Comparison of ENCODE assay signal across 34 cellular contexts in genomic region chr9:34511160-34511513, GRCh38. TPM values are rescaled to one million over a fixed set of nuclear protein-coding genes. Genes with fewer than 3 reads are reported as not detected.
DNase-seq lines count a peak whose midpoint lies in the region; ATAC-seq, FAIRE-seq and TF ChIP-seq lines count a peak whose summit lies in the region.
"Had no signal": no experiment of that assay in that cellular context is flagged by ENCODE, and none has a peak within 500 bp of the region (broad histone marks: within the 10 kb centered on the region; RNA-seq: fewer than 3 reads in every experiment).

No MANE protein-coding gene starts in this region.

- intact Hi-C loops in mucosa of descending colon (cut with DNase I, micrococcal nuclease), result no loop called here
- intact Hi-C loops in heart right ventricle (cut with DNase I), result no loop called here

- H3K36me3 ChIP-seq in mucosa of descending colon (ENCODE audit: low read depth) (no peaks in the 10 kb centered on the region), small intestine (ENCODE audit: control insufficient read depth in 2 of 2, insufficient read depth in 2 of 2, low read length in 2 of 2) (no peaks in the 10 kb centered on the region), heart right ventricle (no peaks in the 10 kb centered on the region)
- H3K36me3 ChIP-seq: BLaER1 treated with 17β-estradiol and CSF1 and Interleukin-3, amounts not matched to agents 10 nM and 100 nM; SJCRH30 had no signal

- no peak overlapping the region for H3K4me3 ChIP-seq in mucosa of descending colon
- H3K4me3 ChIP-seq in small intestine (ENCODE audit: low read depth in 1 of 2, low read length in 2 of 2), result no peak overlapping the region
- no peak overlapping the region for H3K4me3 ChIP-seq in heart right ventricle
- H3K4me3 ChIP-seq: BLaER1 treated with 17β-estradiol and CSF1 and Interleukin-3, amounts not matched to agents 10 nM and 100 nM; SJCRH30 had no signal

- TF ChIP-seq CTCF in mucosa of descending colon (IDR thresholded peaks at IDR 0.05), result no peak
- TF ChIP-seq CTCF in heart right ventricle (IDR thresholded peaks at IDR 0.05), result no peak

- peak; percentile 21 for ATAC-seq in mucosa of descending colon
- no peak for ATAC-seq in GM19455 (IDR thresholded peaks at IDR 0.05; ENCODE audit: unreplicated experiment)
- no peak for ATAC-seq in heart right ventricle
- ATAC-seq: HepG2, PC-3, Right ventricle myocardium inferior, SK-N-SH treated with all-trans-retinoic acid at 6 μM for 48 hours had no signal

- peak; percentile 14 for DNase-seq in NCI-H748 (lab: John Stamatoyannopoulos, UW; ENCODE audit: unreplicated experiment)
- no peak for DNase-seq in NCI-H748 treated with DMSO at 0.1 percent for 48 hours (lab: John Stamatoyannopoulos, UW)
- no peak for DNase-seq in caudate nucleus (lab: John Stamatoyannopoulos, UW)
- no peak for DNase-seq in mucosa of descending colon
- peak; percentile 26 for DNase-seq in small intestine
- no peak for DNase-seq in heart right ventricle
- no peak for DNase-seq in GDM1 (lab: John Stamatoyannopoulos, UW)
- DNase-seq: CD4-positive, alpha-beta T cell; EL; GF-D8; H7; HFFc6; Kasumi-1; MV-4-11; NCI-H1105; NCI-H1930; NCI-H2107; NCI-H345; NCI-H510A treated with DMSO at 0.1 percent for 48 hours; NCI-H82; NK-92 treated with Interleukin-12 subunit alpha and Interleukin-12 subunit beta, amount 100 ng/mL, for 24 hours; PC-3; SJCRH30 had no signal

- H3K4me1 ChIP-seq in mucosa of descending colon (ENCODE audit: low read depth) (no peaks in the 10 kb centered on the region), small intestine (ENCODE audit: control insufficient read depth in 2 of 2, insufficient read depth in 1 of 2, low read depth in 1 of 2, low read length in 1 of 2) (peaks cover 0 to 1% of the 10 kb centered on the region in 2 donors), heart right ventricle (no peaks in the 10 kb centered on the region)
- H3K4me1 ChIP-seq: SJCRH30 had no signal

- FAIRE-seq in small intestine (lab: Jason Lieb, UNC), result no peak
- FAIRE-seq: A204.1, D721Med, GM12891, HepG2 had no signal

- no peaks in the 10 kb centered on the region for H3K9me3 ChIP-seq in mucosa of descending colon
- H3K9me3 ChIP-seq in small intestine (ENCODE audit: control insufficient read depth, low read depth), result no peaks in the 10 kb centered on the region
- H3K9me3 ChIP-seq in heart right ventricle, result no peaks in the 10 kb centered on the region
- H3K9me3 ChIP-seq: BLaER1 treated with 17β-estradiol and CSF1 and Interleukin-3, amounts not matched to agents 10 nM and 100 nM; SJCRH30 had no signal

- H3K27ac ChIP-seq in caudate nucleus (ENCODE audit: low read depth, low read length) (peak overlapping the region; percentile 48), small intestine (ENCODE audit: low read depth in 1 of 2, low read length in 1 of 2) (peak overlapping the region in 1 of 2 donors; percentile 6), heart right ventricle (no peak overlapping the region)
- H3K27ac ChIP-seq: BLaER1 treated with 17β-estradiol and CSF1 and Interleukin-3, amounts not matched to agents 10 nM and 100 nM; SJCRH30 had no signal

- H3K27me3 ChIP-seq in small intestine (ENCODE audit: control insufficient read depth in 2 of 2, insufficient read depth in 2 of 2, low read length in 2 of 2) (no peaks in the 10 kb centered on the region), heart right ventricle (no peaks in the 10 kb centered on the region)
- H3K27me3 ChIP-seq: BLaER1 treated with 17β-estradiol and CSF1 and Interleukin-3, amounts not matched to agents 10 nM and 100 nM had no signal

- 19 to 56% (median 29%) methylated on average over 2 of the region's 2 CpGs for WGBS in small intestine, 3 donors
- 70 to 72% methylated on average over 2 of the region's 2 CpGs for WGBS in heart right ventricle, 2 donors

RNA-seq across cellular contexts. Expression of gene ENHO, which starts 11.7 kb away (rescaled TPM):
- total RNA-seq in mucosa of descending colon (1 to 10 TPM; 1.4 to 2.0 (median 1.5) TPM), heart right ventricle (under 1 TPM in 6 of 10 donors, not detected in 4; 0.32 to 0.64 (median 0.42) TPM)
- polyA plus RNA-seq in small intestine (1 to 10 TPM; 1.8 to 8.9 (median 1.8) TPM), heart right ventricle (1 to 10 TPM in 1 of 2 donors, under 1 TPM in 1; 0.46 to 1.2 TPM)
- total RNA-seq: SJCRH30 had no signal
- polyA plus RNA-seq: AG04450 had no signal

RNA-seq across cellular contexts. Expression of gene DNAI1, which starts 52.5 kb away (rescaled TPM):
- total RNA-seq in mucosa of descending colon (not detected), heart right ventricle (under 1 TPM in 2 of 10 donors, not detected in 8; 0.09 to 0.18 TPM)
- polyA plus RNA-seq in small intestine (not detected), heart right ventricle (under 1 TPM in 1 of 2 donors, not detected in 1; 0.28 TPM)
- total RNA-seq: CD4-positive, alpha-beta T cell; HepG2; HFFc6; HT1080; M059J; PC-3; Right ventricle myocardium inferior had no signal
- polyA plus RNA-seq: AG04450, HepG2 had no signal

RNA-seq across cellular contexts. Expression of gene FAM219A, which starts 52.8 kb away (rescaled TPM):
- total RNA-seq in mucosa of descending colon (10 to 100 TPM in 1 of 3 donors, 1 to 10 TPM in 2; 5.1 to 20.8 (median 8.6) TPM), heart right ventricle (10 to 100 TPM; 18.9 to 38.6 (median 27.9) TPM)
- polyA plus RNA-seq in small intestine (1 to 10 TPM; 2.7 to 9.0 (median 3.8) TPM), heart right ventricle (10 to 100 TPM; 15.1 to 20.7 TPM)

Comparison
In these comparisons a context has a peak if more than half of its experiments do, and no peak if none do; other contexts are left out.
1. DNase-seq: peak in NCI-H748 (single experiment) and small intestine (single experiment); none in NCI-H748 treated with DMSO at 0.1 percent for 48 hours (single experiment), caudate nucleus (0 of 61), mucosa of descending colon (0 of 3), heart right ventricle (0 of 2) and GDM1 (single experiment).